2 cellular contexts compared by ENCODE assay signal in genomic region chr5:1064383-1065142, GRCh38.
TF ChIP-seq lines count a peak whose summit lies in the region.

No MANE protein-coding gene starts in this region.

TF ChIP-seq in SK-N-SH, 30 proteins besides CTCF, POLR2A, EP300 and RAD21 (continued from another document):
- no peak for TF ChIP-seq GATA2 (CRISPR knock-in tag; IDR thresholded peaks at IDR 0.05)
- TF ChIP-seq RXRA (IDR thresholded peaks at IDR 0.05; ENCODE audit: borderline replicate concordance, low read depth) = no peak
- no peak for TF ChIP-seq YY1 (IDR thresholded peaks at IDR 0.05; ENCODE audit: low read depth)
- TF ChIP-seq POLR2AphosphoS5 (IDR thresholded peaks at IDR 0.05; ENCODE audit: low read depth, low read length) = no peak
- TF ChIP-seq FOXJ3 (CRISPR knock-in tag; IDR thresholded peaks at IDR 0.05) = no peak
- no peak for TF ChIP-seq TEAD4 (IDR thresholded peaks at IDR 0.05; ENCODE audit: borderline replicate concordance, insufficient read depth)
- no peak for TF ChIP-seq FOSL2 (IDR thresholded peaks at IDR 0.05; ENCODE audit: borderline replicate concordance, low read depth)

TF ChIP-seq in SK-N-SH treated with all-trans-retinoic acid at 6 μM for 48 hours, 23 proteins besides CTCF, POLR2A, EP300 and RAD21 (continued from another document):
- no peak for TF ChIP-seq PATZ1 (CRISPR knock-in tag; IDR thresholded peaks at IDR 0.05; ENCODE audit: borderline replicate concordance)
- TF ChIP-seq TSHZ2 (CRISPR knock-in tag; IDR thresholded peaks at IDR 0.05) = no peak
- TF ChIP-seq CSRNP3 (CRISPR knock-in tag; IDR thresholded peaks at IDR 0.05) = no peak
- TF ChIP-seq RARB (CRISPR knock-in tag; IDR thresholded peaks at IDR 0.05) = no peak
